Comparison of ENCODE assay signal across 1 cellular context in genomic region chr22:46731246-46732040, GRCh38.
TF ChIP-seq lines count a peak whose summit lies in the region.

No MANE protein-coding gene starts in this region.

TF ChIP-seq in HepG2, 621 proteins besides CTCF, POLR2A, EP300 and RAD21 (continued from another document):
- TF ChIP-seq ATRX (CRISPR knock-in tag; IDR thresholded peaks at IDR 0.05; ENCODE audit: borderline replicate concordance) (no peak), ZNF160 (CRISPR knock-in tag; IDR thresholded peaks at IDR 0.05) (no peak), ZBTB8A (CRISPR knock-in tag; IDR thresholded peaks at IDR 0.05; ENCODE audit: borderline replicate concordance, low read depth) (no peak; the same call in 1 of the 2 replicates), JARID2 (CRISPR knock-in tag; IDR thresholded peaks at IDR 0.05; ENCODE audit: insufficient replicate concordance) (no peak), SAFB2 (CRISPR knock-in tag; IDR thresholded peaks at IDR 0.05; ENCODE audit: borderline replicate concordance, low read depth) (peak; percentile 84; the same call in 1 of the 2 replicates), GPN1 (CRISPR knock-in tag; IDR thresholded peaks at IDR 0.05; ENCODE audit: borderline replicate concordance) (no peak), MAZ (IDR thresholded peaks at IDR 0.05; ENCODE audit: borderline replicate concordance, low read depth, low read length) (no peak), MAZ (CRISPR knock-in tag; IDR thresholded peaks at IDR 0.05; ENCODE audit: low read depth) (peak; percentile 94), MLLT10 (CRISPR knock-in tag; IDR thresholded peaks at IDR 0.05) (no peak), RBFOX2 (IDR thresholded peaks at IDR 0.05; ENCODE audit: low read depth, low read length) (0 out of 2 replicates have a peak, but pooled peaks have one; percentile 33), ZSCAN29 (CRISPR knock-in tag; conservative IDR thresholded peaks at IDR 0.05) (peak; percentile 87; the same call in 1 of the 2 replicates), MYNN (CRISPR knock-in tag; IDR thresholded peaks at IDR 0.05; ENCODE audit: low read depth) (no peak), RNF219 (CRISPR knock-in tag; IDR thresholded peaks at IDR 0.05) (no peak), RNF2 (conservative IDR thresholded peaks at IDR 0.05; ENCODE audit: low read depth) (peak; percentile 67), ATM (IDR thresholded peaks at IDR 0.05; ENCODE audit: borderline replicate concordance) (no peak), GATA4 (IDR thresholded peaks at IDR 0.05; ENCODE audit: borderline replicate concordance, low read depth) (peak; percentile 44; the same call in 1 of the 2 replicates), KDM6A (CRISPR knock-in tag; IDR thresholded peaks at IDR 0.05; ENCODE audit: low read depth) (peak; percentile 79), MED13 (CRISPR knock-in tag; IDR thresholded peaks at IDR 0.05) (no peak), ZNF205 (CRISPR knock-in tag; IDR thresholded peaks at IDR 0.05) (no peak), GPBP1L1 (CRISPR knock-in tag; IDR thresholded peaks at IDR 0.05) (no peak), ZNF562 (CRISPR knock-in tag; IDR thresholded peaks at IDR 0.05; ENCODE audit: borderline replicate concordance) (no peak), ZNF44 (CRISPR knock-in tag; IDR thresholded peaks at IDR 0.05) (no peak), ZNF550 (CRISPR knock-in tag; IDR thresholded peaks at IDR 0.05; ENCODE audit: borderline replicate concordance) (no peak), TSC22D2 (CRISPR knock-in tag; IDR thresholded peaks at IDR 0.05; ENCODE audit: borderline replicate concordance) (no peak), THAP11 (CRISPR knock-in tag; IDR thresholded peaks at IDR 0.05) (peak; percentile 76), ZNF652 (CRISPR knock-in tag; IDR thresholded peaks at IDR 0.05; ENCODE audit: borderline replicate concordance, low read depth) (no peak), ZNF567 (CRISPR knock-in tag; IDR thresholded peaks at IDR 0.05; ENCODE audit: borderline replicate concordance) (no peak), ARID4A (CRISPR knock-in tag; IDR thresholded peaks at IDR 0.05; ENCODE audit: borderline replicate concordance) (peak; percentile 95; the same call in 1 of the 2 replicates), ESRRA (CRISPR knock-in tag; IDR thresholded peaks at IDR 0.05; ENCODE audit: low read depth) (peak; percentile 78; the same call in 1 of the 2 replicates), CERS6 (CRISPR knock-in tag; IDR thresholded peaks at IDR 0.05) (no peak)
- TF ChIP-seq, protein P1, sequence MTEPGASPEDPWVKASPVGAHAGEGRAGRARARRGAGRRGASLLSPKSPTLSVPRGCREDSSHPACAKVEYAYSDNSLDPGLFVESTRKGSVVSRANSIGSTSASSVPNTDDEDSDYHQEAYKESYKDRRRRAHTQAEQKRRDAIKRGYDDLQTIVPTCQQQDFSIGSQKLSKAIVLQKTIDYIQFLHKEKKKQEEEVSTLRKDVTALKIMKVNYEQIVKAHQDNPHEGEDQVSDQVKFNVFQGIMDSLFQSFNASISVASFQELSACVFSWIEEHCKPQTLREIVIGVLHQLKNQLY (CRISPR knock-in tag; IDR thresholded peaks at IDR 0.05), result peak; percentile 99
- TF ChIP-seq, protein P2, sequence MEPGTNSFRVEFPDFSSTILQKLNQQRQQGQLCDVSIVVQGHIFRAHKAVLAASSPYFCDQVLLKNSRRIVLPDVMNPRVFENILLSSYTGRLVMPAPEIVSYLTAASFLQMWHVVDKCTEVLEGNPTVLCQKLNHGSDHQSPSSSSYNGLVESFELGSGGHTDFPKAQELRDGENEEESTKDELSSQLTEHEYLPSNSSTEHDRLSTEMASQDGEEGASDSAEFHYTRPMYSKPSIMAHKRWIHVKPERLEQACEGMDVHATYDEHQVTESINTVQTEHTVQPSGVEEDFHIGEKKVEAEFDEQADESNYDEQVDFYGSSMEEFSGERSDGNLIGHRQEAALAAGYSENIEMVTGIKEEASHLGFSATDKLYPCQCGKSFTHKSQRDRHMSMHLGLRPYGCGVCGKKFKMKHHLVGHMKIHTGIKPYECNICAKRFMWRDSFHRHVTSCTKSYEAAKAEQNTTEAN (CRISPR knock-in tag; conservative IDR thresholded peaks at IDR 0.05), result no peak
- TF ChIP-seq, protein P3, sequence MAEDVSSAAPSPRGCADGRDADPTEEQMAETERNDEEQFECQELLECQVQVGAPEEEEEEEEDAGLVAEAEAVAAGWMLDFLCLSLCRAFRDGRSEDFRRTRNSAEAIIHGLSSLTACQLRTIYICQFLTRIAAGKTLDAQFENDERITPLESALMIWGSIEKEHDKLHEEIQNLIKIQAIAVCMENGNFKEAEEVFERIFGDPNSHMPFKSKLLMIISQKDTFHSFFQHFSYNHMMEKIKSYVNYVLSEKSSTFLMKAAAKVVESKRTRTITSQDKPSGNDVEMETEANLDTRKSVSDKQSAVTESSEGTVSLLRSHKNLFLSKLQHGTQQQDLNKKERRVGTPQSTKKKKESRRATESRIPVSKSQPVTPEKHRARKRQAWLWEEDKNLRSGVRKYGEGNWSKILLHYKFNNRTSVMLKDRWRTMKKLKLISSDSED (CRISPR knock-in tag; IDR thresholded peaks at IDR 0.05), result no peak
- TF ChIP-seq, protein P4, sequence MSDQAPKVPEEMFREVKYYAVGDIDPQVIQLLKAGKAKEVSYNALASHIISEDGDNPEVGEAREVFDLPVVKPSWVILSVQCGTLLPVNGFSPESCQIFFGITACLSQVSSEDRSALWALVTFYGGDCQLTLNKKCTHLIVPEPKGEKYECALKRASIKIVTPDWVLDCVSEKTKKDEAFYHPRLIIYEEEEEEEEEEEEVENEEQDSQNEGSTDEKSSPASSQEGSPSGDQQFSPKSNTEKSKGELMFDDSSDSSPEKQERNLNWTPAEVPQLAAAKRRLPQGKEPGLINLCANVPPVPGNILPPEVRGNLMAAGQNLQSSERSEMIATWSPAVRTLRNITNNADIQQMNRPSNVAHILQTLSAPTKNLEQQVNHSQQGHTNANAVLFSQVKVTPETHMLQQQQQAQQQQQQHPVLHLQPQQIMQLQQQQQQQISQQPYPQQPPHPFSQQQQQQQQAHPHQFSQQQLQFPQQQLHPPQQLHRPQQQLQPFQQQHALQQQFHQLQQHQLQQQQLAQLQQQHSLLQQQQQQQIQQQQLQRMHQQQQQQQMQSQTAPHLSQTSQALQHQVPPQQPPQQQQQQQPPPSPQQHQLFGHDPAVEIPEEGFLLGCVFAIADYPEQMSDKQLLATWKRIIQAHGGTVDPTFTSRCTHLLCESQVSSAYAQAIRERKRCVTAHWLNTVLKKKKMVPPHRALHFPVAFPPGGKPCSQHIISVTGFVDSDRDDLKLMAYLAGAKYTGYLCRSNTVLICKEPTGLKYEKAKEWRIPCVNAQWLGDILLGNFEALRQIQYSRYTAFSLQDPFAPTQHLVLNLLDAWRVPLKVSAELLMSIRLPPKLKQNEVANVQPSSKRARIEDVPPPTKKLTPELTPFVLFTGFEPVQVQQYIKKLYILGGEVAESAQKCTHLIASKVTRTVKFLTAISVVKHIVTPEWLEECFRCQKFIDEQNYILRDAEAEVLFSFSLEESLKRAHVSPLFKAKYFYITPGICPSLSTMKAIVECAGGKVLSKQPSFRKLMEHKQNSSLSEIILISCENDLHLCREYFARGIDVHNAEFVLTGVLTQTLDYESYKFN (CRISPR knock-in tag; conservative IDR thresholded peaks at IDR 0.05), result peak; percentile 94
- TF ChIP-seq, protein P5, sequence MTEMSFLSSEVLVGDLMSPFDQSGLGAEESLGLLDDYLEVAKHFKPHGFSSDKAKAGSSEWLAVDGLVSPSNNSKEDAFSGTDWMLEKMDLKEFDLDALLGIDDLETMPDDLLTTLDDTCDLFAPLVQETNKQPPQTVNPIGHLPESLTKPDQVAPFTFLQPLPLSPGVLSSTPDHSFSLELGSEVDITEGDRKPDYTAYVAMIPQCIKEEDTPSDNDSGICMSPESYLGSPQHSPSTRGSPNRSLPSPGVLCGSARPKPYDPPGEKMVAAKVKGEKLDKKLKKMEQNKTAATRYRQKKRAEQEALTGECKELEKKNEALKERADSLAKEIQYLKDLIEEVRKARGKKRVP (CRISPR knock-in tag; IDR thresholded peaks at IDR 0.05), result peak in 1 of 2 experiments; percentile 58; a peak in 2 of 4 replicates
- TF ChIP-seq, protein P6, sequence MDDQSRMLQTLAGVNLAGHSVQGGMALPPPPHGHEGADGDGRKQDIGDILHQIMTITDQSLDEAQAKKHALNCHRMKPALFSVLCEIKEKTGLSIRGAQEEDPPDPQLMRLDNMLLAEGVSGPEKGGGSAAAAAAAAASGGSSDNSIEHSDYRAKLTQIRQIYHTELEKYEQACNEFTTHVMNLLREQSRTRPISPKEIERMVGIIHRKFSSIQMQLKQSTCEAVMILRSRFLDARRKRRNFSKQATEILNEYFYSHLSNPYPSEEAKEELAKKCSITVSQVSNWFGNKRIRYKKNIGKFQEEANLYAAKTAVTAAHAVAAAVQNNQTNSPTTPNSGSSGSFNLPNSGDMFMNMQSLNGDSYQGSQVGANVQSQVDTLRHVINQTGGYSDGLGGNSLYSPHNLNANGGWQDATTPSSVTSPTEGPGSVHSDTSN (CRISPR knock-in tag; IDR thresholded peaks at IDR 0.05; ENCODE audit: borderline replicate concordance), result no peak
- TF ChIP-seq, protein P7, sequence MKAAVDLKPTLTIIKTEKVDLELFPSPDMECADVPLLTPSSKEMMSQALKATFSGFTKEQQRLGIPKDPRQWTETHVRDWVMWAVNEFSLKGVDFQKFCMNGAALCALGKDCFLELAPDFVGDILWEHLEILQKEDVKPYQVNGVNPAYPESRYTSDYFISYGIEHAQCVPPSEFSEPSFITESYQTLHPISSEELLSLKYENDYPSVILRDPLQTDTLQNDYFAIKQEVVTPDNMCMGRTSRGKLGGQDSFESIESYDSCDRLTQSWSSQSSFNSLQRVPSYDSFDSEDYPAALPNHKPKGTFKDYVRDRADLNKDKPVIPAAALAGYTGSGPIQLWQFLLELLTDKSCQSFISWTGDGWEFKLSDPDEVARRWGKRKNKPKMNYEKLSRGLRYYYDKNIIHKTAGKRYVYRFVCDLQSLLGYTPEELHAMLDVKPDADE (CRISPR knock-in tag; IDR thresholded peaks at IDR 0.05), result no peak
